In the genomic region with DNA sequence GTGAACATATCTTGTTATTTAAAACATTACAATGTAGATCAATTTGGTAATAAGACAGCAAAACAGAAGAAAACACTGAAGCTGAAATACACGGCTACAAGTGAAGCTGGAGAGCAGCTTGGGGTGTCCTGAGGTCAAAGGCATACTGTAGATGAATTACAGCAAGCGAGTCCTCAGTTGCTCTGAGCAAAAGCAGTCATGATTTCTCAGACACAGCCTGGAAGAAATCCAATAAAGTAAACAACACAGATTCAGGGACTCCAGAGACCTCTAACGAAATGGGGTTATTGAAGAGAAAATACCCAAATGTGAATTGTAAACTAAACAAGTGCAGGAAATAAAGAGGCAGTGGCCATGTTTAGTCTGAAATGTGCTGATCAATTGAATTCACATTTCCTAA, we compare ENCODE assay signal across 18 cellular contexts.
A peak's percentile ranks its signal among the peaks of the same experiment; 100 is the strongest.
DNase-seq lines count a peak whose midpoint lies in the region; ATAC-seq, FAIRE-seq and TF ChIP-seq lines count a peak whose summit lies in the region.
"Had no signal": no experiment of that assay in that cellular context is flagged by ENCODE, and none has a peak within 500 bp of the region (broad histone marks: within the 10 kb centered on the region; RNA-seq: fewer than 3 reads in every experiment).

No MANE protein-coding gene starts in this region.

- H3K27ac ChIP-seq in smooth muscle cell (ENCODE audit: low read depth): peak overlapping the region; percentile 82
- H3K27ac ChIP-seq in adrenal gland: no peak overlapping the region

- FAIRE-seq in islet of Langerhans (lab: Jason Lieb, UNC): peak; percentile 79

- no peaks in the 10 kb centered on the region for H3K9me3 Mint-ChIP-seq in endothelial cell (ENCODE audit: unreplicated experiment)
- H3K9me3 Mint-ChIP-seq: memory B cell had no signal

- TF ChIP-seq CTCF in Loucy (conservative IDR thresholded peaks at IDR 0.05; ENCODE audit: low read length) (no peak), choroid plexus epithelial cell (conservative IDR thresholded peaks at IDR 0.05; ENCODE audit: low read depth, low read length) (no peak), smooth muscle cell (IDR thresholded peaks at IDR 0.05; ENCODE audit: borderline replicate concordance, insufficient read depth, poor library complexity, severe bottlenecking) (no peak), endothelial cell (IDR thresholded peaks at IDR 0.05; ENCODE audit: unreplicated experiment) (no peak), adrenal gland (IDR thresholded peaks at IDR 0.05) (no peak)

- WGBS in smooth muscle cell (ENCODE audit: low lambda C conversion rate): 62% methylated on average over 3 of the region's 3 CpGs
- WGBS in adrenal gland, 4 donors: 63 to 83% (median 74%) methylated on average over 3 of the region's 3 CpGs

- H3K36me3 ChIP-seq in Loucy (ENCODE audit: insufficient read depth, low read length) (no peaks in the 10 kb centered on the region), smooth muscle cell (ENCODE audit: low read depth) (no peaks in the 10 kb centered on the region), adrenal gland (replicated peaks in 1 of 2) (no peaks in the 10 kb centered on the region)
- H3K36me3 ChIP-seq: SJSA1 had no signal

- peaks cover 14% of the 10 kb centered on the region for H3K4me1 ChIP-seq in Loucy (ENCODE audit: insufficient read depth, low read length, poor library complexity, severe bottlenecking)
- peaks cover 11% of the 10 kb centered on the region for H3K4me1 ChIP-seq in smooth muscle cell (ENCODE audit: low read depth)
- peaks cover 0 to 13% of the 10 kb centered on the region in 2 donors for H3K4me1 ChIP-seq in adrenal gland (replicated peaks in 1 of 2)

- H3K27me3 ChIP-seq in Loucy (ENCODE audit: insufficient read depth, low read length, poor library complexity, severe bottlenecking) (no peaks in the 10 kb centered on the region), smooth muscle cell (ENCODE audit: low read depth) (no peaks in the 10 kb centered on the region), adrenal gland (no peaks in the 10 kb centered on the region)
- H3K27me3 ChIP-seq: SJSA1 had no signal

- H3K4me3 ChIP-seq in Loucy (ENCODE audit: low read length, poor library complexity, severe bottlenecking): no peak overlapping the region
- H3K4me3 ChIP-seq in choroid plexus epithelial cell (ENCODE audit: low read depth, low read length): no peak overlapping the region
- no peak overlapping the region for H3K4me3 ChIP-seq in smooth muscle cell
- no peak overlapping the region for H3K4me3 ChIP-seq in adrenal gland
- H3K4me3 ChIP-seq: SJSA1 had no signal

- H3K4me1 Mint-ChIP-seq in endothelial cell (ENCODE audit: unreplicated experiment): peaks cover 10% of the 10 kb centered on the region

- H3K79me2 ChIP-seq in Loucy (ENCODE audit: insufficient read depth, low read length) (no peaks in the 10 kb centered on the region), smooth muscle cell (ENCODE audit: low read depth) (no peaks in the 10 kb centered on the region)

- H3F3A ChIP-seq in Loucy (ENCODE audit: low read depth) (no peaks in the 10 kb centered on the region), smooth muscle cell (ENCODE audit: low read depth) (peaks cover 7% of the 10 kb centered on the region)

- H3K9me3 ChIP-seq in Loucy (ENCODE audit: insufficient read depth, low read depth, low read length) (no peaks in the 10 kb centered on the region), smooth muscle cell (replicated peaks; ENCODE audit: low read depth) (peaks cover 3% of the 10 kb centered on the region), adrenal gland (replicated peaks in 1 of 3) (no peaks in the 10 kb centered on the region)
- H3K9me3 ChIP-seq: SJSA1 had no signal

- H3K27ac Mint-ChIP-seq in endothelial cell (ENCODE audit: unreplicated experiment): no peak overlapping the region

- H3K4me2 ChIP-seq in Loucy (ENCODE audit: low read depth, low read length, poor library complexity, severe bottlenecking): no peak overlapping the region
- H3K4me2 ChIP-seq in smooth muscle cell: no peak overlapping the region

- peaks cover 1% of the 10 kb centered on the region for H3K27me3 Mint-ChIP-seq in endothelial cell (ENCODE audit: unreplicated experiment)

- no peak overlapping the region for H3K4me3 Mint-ChIP-seq in endothelial cell (ENCODE audit: unreplicated experiment)
- H3K4me3 Mint-ChIP-seq: memory B cell had no signal

- no peaks in the 10 kb centered on the region for H3K9me2 ChIP-seq in Loucy (replicated peaks; ENCODE audit: low read depth, low read length)

- no peak for TF ChIP-seq POLR2A in adrenal gland (IDR thresholded peaks at IDR 0.05)

- peak overlapping the region; percentile 78; the same call in 1 of the 2 replicates for H2AFZ ChIP-seq in Loucy (ENCODE audit: low read length)
- no peak overlapping the region for H2AFZ ChIP-seq in smooth muscle cell (ENCODE audit: low read depth)

- DNase-seq in choroid plexus epithelial cell (ENCODE audit: low read depth): peak; percentile 56
- no peak for DNase-seq in smooth muscle cell (lab: John Stamatoyannopoulos, UW; ENCODE audit: unreplicated experiment)
- no peak for DNase-seq in endothelial cell (ENCODE audit: low spot score)
- no peak for DNase-seq in adrenal gland
- DNase-seq in SW 1271 (lab: John Stamatoyannopoulos, UW): no peak
- DNase-seq: activated CD8-positive, alpha-beta memory T cell treated with anti-CD3 and anti-CD28 coated beads for 24 hours; activated naive CD4-positive, alpha-beta T cell treated with Interleukin-2 at 50 U/mL for 16 hours; C1 segment of cervical spinal cord; central memory CD4-positive, alpha-beta T cell; DMS79; NCI-H2029; NCI-H774; stimulated activated CD4-positive, alpha-beta T cell treated with anti-CD3 and anti-CD28 coated beads, Interleukin-1b, Interleukin-23, amount 100 ng/mL, for 48 hours had no signal

- H3K9ac ChIP-seq in Loucy (ENCODE audit: low read depth, low read length, poor library complexity, severe bottlenecking) (no peak overlapping the region), smooth muscle cell (ENCODE audit: low read depth) (no peak overlapping the region)

- no peaks in the 10 kb centered on the region for H3K36me3 Mint-ChIP-seq in endothelial cell (ENCODE audit: low read depth, unreplicated experiment)
- H3K36me3 Mint-ChIP-seq: memory B cell had no signal

- intact Hi-C loops in adrenal gland (cut with DNase I): no loop called here

- ATAC-seq in GM19463 (IDR thresholded peaks at IDR 0.05; ENCODE audit: unreplicated experiment): no peak

- H4K20me1 ChIP-seq in Loucy (ENCODE audit: insufficient read depth, low read length, poor library complexity, severe bottlenecking): no peaks in the 10 kb centered on the region
- no peaks in the 10 kb centered on the region for H4K20me1 ChIP-seq in smooth muscle cell (ENCODE audit: low read depth)
